14 cellular contexts compared by ENCODE assay signal in the genomic region with DNA sequence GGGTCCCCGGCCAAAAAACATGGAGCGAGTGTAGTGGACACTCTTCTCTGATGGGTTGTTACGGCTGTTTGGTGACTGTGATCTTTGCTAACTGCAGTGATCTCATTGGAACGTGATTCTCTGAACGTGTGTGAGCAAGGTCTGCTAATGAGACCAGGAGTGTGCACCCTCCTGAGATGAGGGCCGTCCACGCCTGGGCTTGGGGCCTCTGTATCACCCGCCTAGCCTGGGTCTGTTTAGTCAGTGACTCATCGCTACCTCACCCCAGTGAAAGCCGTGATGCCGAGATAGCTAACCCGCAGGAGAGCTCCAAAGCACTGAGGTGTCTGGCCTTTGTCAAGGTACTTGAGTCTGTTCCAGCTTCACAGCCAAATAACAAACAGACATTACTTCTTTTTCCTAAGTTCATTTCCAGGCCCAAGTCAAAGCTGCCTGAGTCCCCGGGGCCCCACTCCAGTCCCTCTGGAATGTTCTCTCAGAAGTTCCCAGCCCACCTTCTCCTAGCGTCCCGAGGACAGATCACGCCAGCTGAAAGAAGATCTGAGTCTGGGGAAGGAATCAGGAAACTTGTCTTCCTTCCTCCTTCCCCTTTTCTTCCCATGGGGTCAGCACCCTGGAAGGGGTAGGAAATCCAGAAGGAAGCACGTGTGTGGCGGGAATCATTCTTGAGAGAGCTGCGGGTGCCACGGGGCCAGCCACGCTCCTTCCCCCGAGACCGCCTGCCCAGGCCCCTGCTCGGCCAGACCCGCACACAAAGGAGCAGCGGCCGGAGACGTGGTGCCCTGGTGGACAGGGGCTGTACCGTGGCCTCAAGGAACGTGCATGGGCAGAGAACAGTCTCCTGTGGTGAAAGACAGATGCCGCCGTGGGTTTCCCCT. TPM values are rescaled to one million over a fixed set of nuclear protein-coding genes. Genes with fewer than 3 reads are reported as not detected.
"Had no signal": no experiment of that assay in that cellular context is flagged by ENCODE, and none has a peak within 500 bp of the region (broad histone marks: within the 10 kb centered on the region; RNA-seq: fewer than 3 reads in every experiment).

No MANE protein-coding gene starts in this region.

RNA-seq across cellular contexts. Expression of gene TTLL2, which starts 4.8 kb away (rescaled TPM):
- total RNA-seq: activated CD4-positive, alpha-beta T cell treated with anti-CD3 and anti-CD28 coated beads, Interleukin-2, amount 10 ng/mL, durations not matched to agents 24 days and 14 days; activated CD8-positive, alpha-beta T cell treated with anti-CD3 and anti-CD28 coated beads for 36 hours; activated naive CD8-positive, alpha-beta T cell treated with anti-CD3 and anti-CD28 coated beads for 36 hours; activated T-helper 17 cell treated with anti-CD3 and anti-CD28 coated beads, Interleukin-2, amount 50 U/mL, for 72 hours; colonic mucosa; endodermal cell; epithelial cell of proximal tubule; gastrocnemius medialis; heart left ventricle; kidney; liver; natural killer cell treated with Interleukin-12 subunit alpha and Interleukin-12 subunit beta and Interleukin-15 and Interleukin-18, amount 100 ng/mL, for 72 hours; sigmoid colon; spleen had no signal

RNA-seq across cellular contexts. Expression of gene UNC93A, which starts 29.0 kb away (rescaled TPM):
- total RNA-seq: activated CD4-positive, alpha-beta T cell treated with anti-CD3 and anti-CD28 coated beads, Interleukin-2, amount 10 ng/mL, durations not matched to agents 24 days and 14 days; activated CD8-positive, alpha-beta T cell treated with anti-CD3 and anti-CD28 coated beads for 36 hours; activated naive CD8-positive, alpha-beta T cell treated with anti-CD3 and anti-CD28 coated beads for 36 hours; activated T-helper 17 cell treated with anti-CD3 and anti-CD28 coated beads, Interleukin-2, amount 50 U/mL, for 72 hours; epithelial cell of proximal tubule; gastrocnemius medialis; heart left ventricle; kidney; natural killer cell treated with Interleukin-12 subunit alpha and Interleukin-12 subunit beta and Interleukin-15 and Interleukin-18, amount 100 ng/mL, for 72 hours; sigmoid colon; spleen had no signal
